26 cellular contexts compared by ENCODE assay signal in the genomic region with DNA sequence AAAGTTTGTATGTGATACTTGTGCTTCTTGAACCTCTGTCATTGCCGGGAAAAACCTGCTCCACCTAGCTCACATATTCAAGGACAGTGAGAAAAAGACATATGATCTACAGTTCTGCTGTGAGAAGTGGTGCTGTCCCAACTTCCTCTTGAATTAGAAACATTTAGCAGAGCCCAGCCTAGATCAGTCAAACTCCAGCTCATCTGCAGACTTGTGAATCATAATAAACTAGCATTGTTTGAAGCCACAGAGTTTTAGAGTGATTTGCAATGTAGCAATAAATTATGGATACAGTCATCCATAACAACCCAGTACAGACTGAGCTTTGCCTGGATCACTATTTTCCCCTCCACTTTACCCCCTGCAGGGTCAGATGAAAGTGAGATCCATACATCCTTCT.
"Had no signal": no experiment of that assay in that cellular context is flagged by ENCODE, and none has a peak within 500 bp of the region (broad histone marks: within the 10 kb centered on the region; RNA-seq: fewer than 3 reads in every experiment).

No MANE protein-coding gene starts in this region.

- H3K27ac Mint-ChIP-seq: natural killer cell; stimulated activated effector memory CD8-positive, alpha-beta T cell treated with anti-CD3 and anti-CD28 coated beads, Interleukin-12 subunit alpha, Interleukin-12 subunit beta, amount 100 ng/mL, for 72 hours had no signal

- H3K4me1 ChIP-seq: foreskin keratinocyte, gastroesophageal sphincter, heart left ventricle, lower lobe of right lung, psoas muscle, stomach, thyroid gland had no signal

- H3K4me1 Mint-ChIP-seq: natural killer cell; stimulated activated effector memory CD8-positive, alpha-beta T cell treated with anti-CD3 and anti-CD28 coated beads, Interleukin-12 subunit alpha, Interleukin-12 subunit beta, amount 100 ng/mL, for 72 hours had no signal

- H3K4me3 Mint-ChIP-seq: natural killer cell; stimulated activated effector memory CD8-positive, alpha-beta T cell treated with anti-CD3 and anti-CD28 coated beads, Interleukin-12 subunit alpha, Interleukin-12 subunit beta, amount 100 ng/mL, for 72 hours had no signal

- H3K4me3 ChIP-seq: dorsolateral prefrontal cortex, gastroesophageal sphincter, heart left ventricle, lower lobe of right lung, ovary, psoas muscle, sigmoid colon, stomach, thyroid gland had no signal

- H3K36me3 Mint-ChIP-seq: natural killer cell; stimulated activated effector memory CD8-positive, alpha-beta T cell treated with anti-CD3 and anti-CD28 coated beads, Interleukin-12 subunit alpha, Interleukin-12 subunit beta, amount 100 ng/mL, for 72 hours had no signal

- H3K9me3 ChIP-seq: gastroesophageal sphincter, lower lobe of right lung, ovary, psoas muscle, sigmoid colon, stomach, thyroid gland had no signal

- H3K27me3 ChIP-seq: dorsolateral prefrontal cortex, foreskin keratinocyte, gastroesophageal sphincter, heart left ventricle, ovary, sigmoid colon, stomach, thyroid gland had no signal

- H3K36me3 ChIP-seq: gastroesophageal sphincter, heart left ventricle, lower lobe of right lung, ovary, sigmoid colon, stomach, thyroid gland had no signal

- H3K27ac ChIP-seq: dorsolateral prefrontal cortex, epithelial cell of prostate, foreskin keratinocyte, gastroesophageal sphincter, heart left ventricle, lower lobe of right lung, ovary, psoas muscle, sigmoid colon, stomach, thyroid gland had no signal

- DNase-seq: dorsolateral prefrontal cortex; effector CD4-positive, alpha-beta T cell; foreskin keratinocyte; heart left ventricle; hippocampal formation; islet precursor cell; kidney glomerular epithelial cell; left ventricle myocardium superior; lower lobe of right lung; natural killer cell; occipital lobe; ovary; posterior cingulate gyrus; psoas muscle; right cardiac atrium; sigmoid colon; stimulated activated CD4-positive, alpha-beta T cell treated with anti-CD3 and anti-CD28 coated beads, Interleukin-2, amount 100 ng/mL, for 24 hours; stimulated activated CD4-positive, alpha-beta T cell treated with anti-CD3 and anti-CD28 coated beads, Interleukin-4, amount 100 ng/mL, for 24 hours; stimulated activated naive CD4-positive, alpha-beta T cell treated with Interleukin-2 at 50 U/mL for 16 hours; stomach; thyroid gland; trophoblast cell had no signal

- ATAC-seq: esophagus mucosa; foreskin keratinocyte; gastroesophageal sphincter; heart left ventricle; left ventricle myocardium superior; lower lobe of right lung; natural killer cell; psoas muscle; right cardiac atrium; stimulated activated effector memory CD8-positive, alpha-beta T cell treated with anti-CD3 and anti-CD28 coated beads, Interleukin-12 subunit alpha, Interleukin-12 subunit beta, amount 100 ng/mL, for 72 hours had no signal
